In the genomic region with DNA sequence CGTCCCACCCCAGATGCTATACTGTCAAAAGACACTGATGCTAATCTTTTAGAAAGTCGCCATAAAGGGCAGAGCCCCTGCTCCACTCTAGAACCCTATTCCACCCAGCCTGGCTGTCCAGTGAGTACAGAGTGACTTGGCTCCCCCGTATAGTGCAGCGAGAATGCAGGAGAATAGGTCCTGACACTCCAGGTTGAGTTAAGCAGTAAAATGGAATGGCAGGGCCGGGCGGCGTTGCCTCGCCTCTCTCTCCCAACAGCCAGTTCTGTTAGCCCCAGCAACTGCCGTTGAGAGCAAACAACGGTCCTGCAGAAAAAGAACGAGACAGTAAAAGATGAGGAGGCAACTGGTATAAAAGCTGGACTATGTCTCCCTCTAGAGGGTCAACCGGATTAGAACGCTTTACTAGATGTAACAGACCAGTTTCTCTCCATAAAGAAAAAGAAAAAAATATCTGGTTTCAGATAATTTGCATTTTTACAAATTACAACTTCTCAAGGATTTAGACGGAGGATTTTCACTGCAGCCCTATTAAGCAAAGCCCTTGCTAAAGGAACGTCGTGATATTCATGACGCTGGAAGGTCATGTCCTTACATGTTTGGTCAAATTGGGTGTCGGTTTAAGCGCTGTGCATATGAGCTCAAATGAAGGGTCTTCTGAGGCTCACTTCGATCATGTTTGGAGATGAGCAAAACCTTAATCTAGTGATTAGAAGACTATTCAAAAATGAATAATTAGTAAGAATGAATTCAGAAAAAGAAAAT, we compare ENCODE assay signal across 8 cellular contexts.
DNase-seq lines count a peak whose midpoint lies in the region; ATAC-seq and TF ChIP-seq lines count a peak whose summit lies in the region.

No MANE protein-coding gene starts in this region.

- H3F3A ChIP-seq in OCI-LY1 (ENCODE audit: insufficient read depth, low read length), result no peaks in the 10 kb centered on the region

- TF ChIP-seq EP300 in tibial nerve (IDR thresholded peaks at IDR 0.05), result no peak

- H3K9ac ChIP-seq in OCI-LY1 (ENCODE audit: low read length), result no peak overlapping the region

- peaks cover 33% of the 10 kb centered on the region for H3K27me3 Mint-ChIP-seq in IgD-negative memory B cell
- H3K27me3 Mint-ChIP-seq in activated T-cell treated with anti-CD3 and anti-CD28 coated beads, Interleukin-2, amount 50 U/mL, for 72 hours (ENCODE audit: low read depth), result peaks cover 36% of the 10 kb centered on the region
- peaks cover 25 to 39% of the 10 kb centered on the region in 2 donors for H3K27me3 Mint-ChIP-seq in natural killer cell treated with Interleukin-12 subunit alpha and Interleukin-12 subunit beta and Interleukin-15 and Interleukin-18, amount 100 ng/mL, for 72 hours

- 7 to 8% methylated on average over 20 of the region's 20 CpGs for WGBS in tibial nerve, 2 donors

- H3K4me1 ChIP-seq in OCI-LY1 (ENCODE audit: insufficient read depth, low read length, severe bottlenecking) (no peaks in the 10 kb centered on the region), tibial nerve (peaks cover 0 to 30% (median 16%) of the 10 kb centered on the region in 4 donors)

- no peak overlapping the region for H3K27ac Mint-ChIP-seq in IgD-negative memory B cell
- peak overlapping the region; percentile 72 for H3K27ac Mint-ChIP-seq in activated T-cell treated with anti-CD3 and anti-CD28 coated beads, Interleukin-2, amount 50 U/mL, for 72 hours
- H3K27ac Mint-ChIP-seq in natural killer cell treated with Interleukin-12 subunit alpha and Interleukin-12 subunit beta and Interleukin-15 and Interleukin-18, amount 100 ng/mL, for 72 hours, result no peak overlapping the region

- no peaks in the 10 kb centered on the region for H3K36me3 ChIP-seq in OCI-LY1 (ENCODE audit: insufficient read depth, low read length)
- no peaks in the 10 kb centered on the region for H3K36me3 ChIP-seq in tibial nerve

- H4K20me1 ChIP-seq in OCI-LY1 (ENCODE audit: insufficient read depth, low read length), result no peaks in the 10 kb centered on the region

- H3K9me2 ChIP-seq in OCI-LY1 (ENCODE audit: low read depth, low read length), result no peaks in the 10 kb centered on the region

- ATAC-seq in GM21786 (IDR thresholded peaks at IDR 0.05; ENCODE audit: unreplicated experiment), result peak; percentile 95
- ATAC-seq in activated T-cell treated with anti-CD3 and anti-CD28 coated beads, Interleukin-2, amount 50 U/mL, for 72 hours (replicated peaks in 1 of 2), result peak; percentile 90 to 91
- ATAC-seq in natural killer cell treated with Interleukin-12 subunit alpha and Interleukin-12 subunit beta and Interleukin-15 and Interleukin-18, amount 100 ng/mL, for 72 hours, result peak; percentile 73 to 78

- peaks cover 12 to 20% (median 19%) of the 10 kb centered on the region in 3 donors for H3K4me1 Mint-ChIP-seq in IgD-negative memory B cell
- peaks cover 27% of the 10 kb centered on the region for H3K4me1 Mint-ChIP-seq in activated T-cell treated with anti-CD3 and anti-CD28 coated beads, Interleukin-2, amount 50 U/mL, for 72 hours (ENCODE audit: low read depth)
- peaks cover 14 to 17% of the 10 kb centered on the region in 2 donors for H3K4me1 Mint-ChIP-seq in natural killer cell treated with Interleukin-12 subunit alpha and Interleukin-12 subunit beta and Interleukin-15 and Interleukin-18, amount 100 ng/mL, for 72 hours (ENCODE audit: low read depth in 2 of 2)

- no peaks in the 10 kb centered on the region for H3K79me2 ChIP-seq in OCI-LY1 (ENCODE audit: insufficient read depth, low read length)

- no peaks in the 10 kb centered on the region for H3K9me3 Mint-ChIP-seq in IgD-negative memory B cell
- H3K9me3 Mint-ChIP-seq in activated T-cell treated with anti-CD3 and anti-CD28 coated beads, Interleukin-2, amount 50 U/mL, for 72 hours, result no peaks in the 10 kb centered on the region
- H3K9me3 Mint-ChIP-seq in natural killer cell treated with Interleukin-12 subunit alpha and Interleukin-12 subunit beta and Interleukin-15 and Interleukin-18, amount 100 ng/mL, for 72 hours, result no peaks in the 10 kb centered on the region

- DNase-seq in ELF-1 (ENCODE audit: low read depth, low spot score) (peak; percentile 83), fibroblast of the aortic adventitia (ENCODE audit: low read depth) (peak; percentile 88), tibial nerve (ENCODE audit: low spot score in 2 of 2) (peak in 1 of 2 donors; percentile 81)
- DNase-seq in activated T-cell treated with anti-CD3 and anti-CD28 coated beads, Interleukin-2, amount 50 U/mL, for 72 hours, result peak; percentile 56 to 60
- no peak for DNase-seq in natural killer cell treated with Interleukin-12 subunit alpha and Interleukin-12 subunit beta and Interleukin-15 and Interleukin-18, amount 100 ng/mL, for 72 hours (ENCODE audit: low spot score)

- no peak overlapping the region for H3K27ac ChIP-seq in OCI-LY1 (ENCODE audit: low read depth, low read length, poor library complexity, severe bottlenecking)
- H3K27ac ChIP-seq in tibial nerve, result no peak overlapping the region

- TF ChIP-seq CTCF in OCI-LY1 (IDR thresholded peaks at IDR 0.05; ENCODE audit: low read length) (peak; percentile 71), fibroblast of the aortic adventitia (IDR thresholded peaks at IDR 0.05; ENCODE audit: insufficient read depth, low read length) (peak; percentile 68), tibial nerve (IDR thresholded peaks at IDR 0.05) (peak; percentile 40 to 69 (median 57))

- peak overlapping the region; percentile 48 to 93 (median 84) for H3K4me3 Mint-ChIP-seq in IgD-negative memory B cell
- peak overlapping the region; percentile 90 to 92 for H3K4me3 Mint-ChIP-seq in activated T-cell treated with anti-CD3 and anti-CD28 coated beads, Interleukin-2, amount 50 U/mL, for 72 hours
- H3K4me3 Mint-ChIP-seq in natural killer cell treated with Interleukin-12 subunit alpha and Interleukin-12 subunit beta and Interleukin-15 and Interleukin-18, amount 100 ng/mL, for 72 hours, result peak overlapping the region; percentile 63

- no peak overlapping the region for H2AFZ ChIP-seq in OCI-LY1 (ENCODE audit: low read length)

- no peak for TF ChIP-seq POLR2A in tibial nerve (IDR thresholded peaks at IDR 0.05)

- H3K4me3 ChIP-seq in OCI-LY1 (ENCODE audit: low read depth, low read length, poor library complexity, severe bottlenecking), result no peak overlapping the region
- peak overlapping the region; percentile 58 for H3K4me3 ChIP-seq in fibroblast of the aortic adventitia (ENCODE audit: low read depth, low read length)
- H3K4me3 ChIP-seq in tibial nerve, result peak overlapping the region in 3 of 4 donors; percentile 3 to 47 (median 23)

- H3K4me2 ChIP-seq in OCI-LY1 (ENCODE audit: low read length), result no peak overlapping the region

- H3K9me3 ChIP-seq in OCI-LY1 (ENCODE audit: low read length), result no peaks in the 10 kb centered on the region
- H3K9me3 ChIP-seq in tibial nerve, result no peaks in the 10 kb centered on the region

- H3K36me3 Mint-ChIP-seq in IgD-negative memory B cell, result no peaks in the 10 kb centered on the region
- no peaks in the 10 kb centered on the region for H3K36me3 Mint-ChIP-seq in activated T-cell treated with anti-CD3 and anti-CD28 coated beads, Interleukin-2, amount 50 U/mL, for 72 hours (ENCODE audit: insufficient read depth in 2 of 2)
- H3K36me3 Mint-ChIP-seq in natural killer cell treated with Interleukin-12 subunit alpha and Interleukin-12 subunit beta and Interleukin-15 and Interleukin-18, amount 100 ng/mL, for 72 hours, result no peaks in the 10 kb centered on the region

- no peaks in the 10 kb centered on the region for H3K27me3 ChIP-seq in OCI-LY1 (ENCODE audit: insufficient read depth, low read length)
- H3K27me3 ChIP-seq in tibial nerve, result peaks cover 0 to 36% of the 10 kb centered on the region in 2 donors
